In the genomic region with DNA sequence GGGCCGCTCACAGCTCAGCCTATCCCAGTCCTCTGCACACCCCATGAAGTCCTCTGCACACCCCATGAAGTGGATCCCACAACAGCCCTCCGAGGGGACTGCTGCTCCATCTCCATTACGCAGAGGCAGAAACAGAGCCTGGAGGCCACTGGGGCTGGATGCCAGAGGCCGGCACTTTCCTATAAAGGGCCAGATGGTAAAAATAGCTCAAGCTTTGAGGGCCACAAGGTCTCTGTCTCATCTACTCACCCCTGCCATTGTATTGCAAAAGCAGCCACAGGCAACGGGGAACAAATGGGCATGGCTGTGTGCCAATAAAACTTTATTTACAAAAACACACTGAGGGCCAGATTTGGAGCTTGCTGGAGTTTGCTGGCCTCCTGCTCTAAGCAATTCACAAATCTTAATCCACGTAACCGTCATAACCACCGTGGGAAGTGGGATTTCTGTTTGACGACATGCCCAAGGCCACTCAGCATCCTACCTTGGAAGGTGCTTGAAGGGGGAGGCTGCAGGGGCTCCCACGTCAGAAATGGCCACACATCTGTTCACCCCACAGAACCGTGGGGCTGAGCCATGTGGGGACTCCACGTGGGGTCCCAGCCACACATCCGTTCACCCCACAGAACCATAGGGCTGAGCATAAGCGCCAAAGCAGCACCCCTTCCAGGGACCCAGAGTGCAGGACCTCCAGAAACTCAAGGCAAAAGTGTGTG, we compare ENCODE assay signal across 1 cellular context.
TF ChIP-seq lines count a peak whose summit lies in the region.

No MANE protein-coding gene starts in this region.

TF ChIP-seq in K562, 482 proteins besides CTCF, POLR2A, EP300 and RAD21 (continued from another document):
- TF ChIP-seq, protein P1, sequence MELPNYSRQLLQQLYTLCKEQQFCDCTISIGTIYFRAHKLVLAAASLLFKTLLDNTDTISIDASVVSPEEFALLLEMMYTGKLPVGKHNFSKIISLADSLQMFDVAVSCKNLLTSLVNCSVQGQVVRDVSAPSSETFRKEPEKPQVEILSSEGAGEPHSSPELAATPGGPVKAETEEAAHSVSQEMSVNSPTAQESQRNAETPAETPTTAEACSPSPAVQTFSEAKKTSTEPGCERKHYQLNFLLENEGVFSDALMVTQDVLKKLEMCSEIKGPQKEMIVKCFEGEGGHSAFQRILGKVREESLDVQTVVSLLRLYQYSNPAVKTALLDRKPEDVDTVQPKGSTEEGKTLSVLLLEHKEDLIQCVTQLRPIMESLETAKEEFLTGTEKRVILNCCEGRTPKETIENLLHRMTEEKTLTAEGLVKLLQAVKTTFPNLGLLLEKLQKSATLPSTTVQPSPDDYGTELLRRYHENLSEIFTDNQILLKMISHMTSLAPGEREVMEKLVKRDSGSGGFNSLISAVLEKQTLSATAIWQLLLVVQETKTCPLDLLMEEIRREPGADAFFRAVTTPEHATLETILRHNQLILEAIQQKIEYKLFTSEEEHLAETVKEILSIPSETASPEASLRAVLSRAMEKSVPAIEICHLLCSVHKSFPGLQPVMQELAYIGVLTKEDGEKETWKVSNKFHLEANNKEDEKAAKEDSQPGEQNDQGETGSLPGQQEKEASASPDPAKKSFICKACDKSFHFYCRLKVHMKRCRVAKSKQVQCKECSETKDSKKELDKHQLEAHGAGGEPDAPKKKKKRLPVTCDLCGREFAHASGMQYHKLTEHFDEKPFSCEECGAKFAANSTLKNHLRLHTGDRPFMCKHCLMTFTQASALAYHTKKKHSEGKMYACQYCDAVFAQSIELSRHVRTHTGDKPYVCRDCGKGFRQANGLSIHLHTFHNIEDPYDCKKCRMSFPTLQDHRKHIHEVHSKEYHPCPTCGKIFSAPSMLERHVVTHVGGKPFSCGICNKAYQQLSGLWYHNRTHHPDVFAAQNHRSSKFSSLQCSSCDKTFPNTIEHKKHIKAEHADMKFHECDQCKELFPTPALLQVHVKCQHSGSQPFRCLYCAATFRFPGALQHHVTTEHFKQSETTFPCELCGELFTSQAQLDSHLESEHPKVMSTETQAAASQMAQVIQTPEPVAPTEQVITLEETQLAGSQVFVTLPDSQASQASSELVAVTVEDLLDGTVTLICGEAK (IDR thresholded peaks at IDR 0.05) = peak; percentile 85
- TF ChIP-seq, protein P1 (CRISPR knock-in tag; IDR thresholded peaks at IDR 0.05) = peak; percentile 73; the same call in 1 of the 2 replicates
